29 cellular contexts compared by ENCODE assay signal in the genomic region with DNA sequence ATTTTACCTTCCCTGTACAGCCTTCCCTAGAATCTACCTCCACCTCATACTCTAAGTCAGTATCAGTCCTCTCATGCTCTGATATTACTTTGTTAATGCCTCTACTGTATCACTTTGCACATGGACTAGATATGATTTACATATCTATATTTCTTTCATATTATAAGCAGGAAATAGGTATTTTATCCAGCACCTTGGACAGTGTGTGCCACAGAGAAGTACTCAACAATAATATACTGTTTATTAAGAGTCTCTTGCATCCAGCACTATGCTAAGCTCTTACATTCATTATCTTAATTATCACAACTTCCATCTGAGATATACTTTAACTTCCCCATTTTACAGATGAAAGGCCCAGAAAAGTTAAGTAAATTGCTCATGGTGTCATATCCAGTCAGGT.
"Had no signal": no experiment of that assay in that cellular context is flagged by ENCODE, and none has a peak within 500 bp of the region (broad histone marks: within the 10 kb centered on the region; RNA-seq: fewer than 3 reads in every experiment).

No MANE protein-coding gene starts in this region.

- H3K4me3 Mint-ChIP-seq: dendritic cell treated with granulocyte-macrophage colony-stimulating factor and Interleukin-4, amounts not matched to agents 40 ng/mL and 50 ng/mL, for 4 days; effector memory CD8-positive, alpha-beta T cell; endodermal cell had no signal

- H3K27me3 ChIP-seq: colonic mucosa, esophagus muscularis mucosa, esophagus squamous epithelium, foreskin keratinocyte, gastrocnemius medialis, gastroesophageal sphincter, heart left ventricle, heart right ventricle, hepatocyte had no signal

- DNase-seq: colonic mucosa; cortex of kidney; dermis blood vessel endothelial cell; dorsolateral prefrontal cortex; effector CD4-positive, alpha-beta T cell; effector CD8-positive, alpha-beta T cell; effector memory CD4-positive, alpha-beta T cell; effector memory CD8-positive, alpha-beta T cell; endodermal cell; erythroblast; esophagus squamous epithelium; foreskin fibroblast; foreskin melanocyte; gastrocnemius medialis; glutamatergic neuron; head of caudate nucleus; heart left ventricle; heart right ventricle; hippocampal formation had no signal

- H3K27ac ChIP-seq: colonic mucosa, coronary artery, dorsolateral prefrontal cortex, epithelial cell of prostate, esophagus muscularis mucosa, esophagus squamous epithelium, foreskin keratinocyte, gastrocnemius medialis, gastroesophageal sphincter, heart left ventricle, heart right ventricle, hepatocyte had no signal

- H3K27me3 Mint-ChIP-seq: dendritic cell treated with granulocyte-macrophage colony-stimulating factor and Interleukin-4, amounts not matched to agents 40 ng/mL and 50 ng/mL, for 4 days had no signal

- H3K4me1 ChIP-seq: colonic mucosa, esophagus muscularis mucosa, esophagus squamous epithelium, foreskin keratinocyte, gastrocnemius medialis, gastroesophageal sphincter, heart left ventricle, heart right ventricle had no signal

- H3K36me3 ChIP-seq: colonic mucosa, esophagus muscularis mucosa, esophagus squamous epithelium, gastrocnemius medialis, gastroesophageal sphincter, heart left ventricle, heart right ventricle had no signal

- H3K4me3 ChIP-seq: colonic mucosa, coronary artery, dorsolateral prefrontal cortex, esophagus muscularis mucosa, esophagus squamous epithelium, gastrocnemius medialis, gastroesophageal sphincter, heart left ventricle, heart right ventricle, hepatocyte had no signal

- H3K27ac Mint-ChIP-seq: dendritic cell treated with granulocyte-macrophage colony-stimulating factor and Interleukin-4, amounts not matched to agents 40 ng/mL and 50 ng/mL, for 4 days; effector memory CD8-positive, alpha-beta T cell; endodermal cell had no signal

- H3K9me3 ChIP-seq: colonic mucosa, esophagus muscularis mucosa, esophagus squamous epithelium, gastrocnemius medialis, gastroesophageal sphincter, heart left ventricle, heart right ventricle had no signal

- H3K9me3 Mint-ChIP-seq: endodermal cell had no signal

- FAIRE-seq: endometrium, endothelial cell of umbilical vein, frontal cortex had no signal

- H3K4me1 Mint-ChIP-seq: endodermal cell had no signal
